ENCODE assay signal across 8 cellular contexts in the genomic region with DNA sequence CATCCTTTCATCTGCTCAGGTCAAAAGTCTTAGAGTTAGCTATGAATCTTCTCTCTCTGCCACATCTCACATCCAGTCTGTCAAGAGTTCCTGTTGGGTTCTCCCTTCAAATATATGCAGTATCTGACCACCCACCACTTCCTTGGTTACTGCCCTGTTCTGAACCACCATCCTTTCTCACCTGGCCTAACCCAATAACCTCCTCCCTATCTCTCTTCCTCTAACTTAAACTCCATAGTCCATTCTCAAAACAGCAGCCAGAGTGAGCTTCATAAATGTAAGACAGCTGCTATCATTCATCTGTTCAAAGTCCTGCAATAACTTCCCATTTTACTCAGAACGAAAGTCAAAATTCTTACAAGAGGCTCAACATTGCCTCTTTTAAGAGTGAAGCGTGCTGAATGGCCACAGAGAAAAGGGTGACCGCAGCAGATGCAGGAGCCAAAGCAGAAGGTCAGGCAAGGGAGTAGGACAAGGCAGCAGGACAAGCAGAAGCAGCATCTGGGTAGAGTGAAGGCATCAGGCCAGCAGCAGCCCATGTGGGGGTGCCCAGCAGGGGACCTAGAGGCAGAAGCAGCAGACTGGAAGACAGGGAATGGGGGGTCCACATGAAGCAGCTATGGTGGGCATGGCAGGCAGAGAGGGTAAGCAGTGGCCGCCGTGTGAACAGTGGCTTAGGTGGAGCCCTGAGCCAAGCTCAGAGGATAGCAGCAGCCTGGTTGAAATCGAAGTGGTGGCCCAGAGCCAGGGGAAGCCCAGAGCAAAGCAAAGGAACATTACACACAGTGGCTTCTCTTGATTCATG. TPM values are rescaled to one million over a fixed set of nuclear protein-coding genes. Genes with fewer than 3 reads are reported as not detected.
DNase-seq lines count a peak whose midpoint lies in the region; ATAC-seq and TF ChIP-seq lines count a peak whose summit lies in the region.

No MANE protein-coding gene starts in this region.

- H3K27me3 ChIP-seq in psoas muscle (ENCODE audit: insufficient read depth in 3 of 3, low read length in 2 of 3) = no peaks in the 10 kb centered on the region

- peak; percentile 65 for DNase-seq in activated CD8-positive, alpha-beta memory T cell treated with anti-CD3 and anti-CD28 coated beads, Interleukin-2, amount 10 ng/mL, durations not matched to agents 7 days and 5 days
- no peak for DNase-seq in activated CD8-positive, alpha-beta memory T cell treated with anti-CD3 and anti-CD28 coated beads, Interleukin-2, amount 50 U/mL, for 48 hours
- peak in 8 of 34 experiments; percentile 2 to 34 (median 8) for DNase-seq in T-cell
- peak; percentile 18 to 48 for DNase-seq in psoas muscle
- DNase-seq in iPS-NIHi11 (ENCODE audit: low spot score) = no peak
- no peak for DNase-seq in NCI-H2196 treated with DMSO at 0.1 percent for 48 hours (lab: John Stamatoyannopoulos, UW; ENCODE audit: unreplicated experiment)
- no peak for DNase-seq in NCI-H748 treated with DMSO at 0.1 percent for 48 hours (lab: John Stamatoyannopoulos, UW)

- H3K4me1 Mint-ChIP-seq in activated CD8-positive, alpha-beta memory T cell treated with anti-CD3 and anti-CD28 coated beads, Interleukin-2, amount 10 ng/mL, durations not matched to agents 7 days and 5 days = peaks cover 9% of the 10 kb centered on the region
- peaks cover 0 to 21% (median 10%) of the 10 kb centered on the region in 3 donors for H3K4me1 Mint-ChIP-seq in T-cell

- no peaks in the 10 kb centered on the region for H3K4me1 ChIP-seq in psoas muscle

- CTCF ChIA-PET in activated CD8-positive, alpha-beta memory T cell treated with anti-CD3 and anti-CD28 coated beads, Interleukin-2, amount 10 ng/mL, durations not matched to agents 7 days and 5 days (lab: Charles Lee) = interaction anchor here (0.6 to 1.5 kb wide), 3 partner anchors 12 to 24 kb away, joined by 3 to 7 read pairs (median 4); no protein-coding TSS in a partner anchor
- CTCF ChIA-PET in T-cell (lab: Charles Lee) = interaction anchor here (0.8 to 1.1 kb wide), 2 partner anchors 26 to 34 kb away, joined by 3 to 4 read pairs; no protein-coding TSS in a partner anchor

- H3K4me3 ChIP-seq in psoas muscle = no peak overlapping the region

- H3K27me3 Mint-ChIP-seq in activated CD8-positive, alpha-beta memory T cell treated with anti-CD3 and anti-CD28 coated beads, Interleukin-2, amount 10 ng/mL, durations not matched to agents 7 days and 5 days = no peaks in the 10 kb centered on the region
- no peaks in the 10 kb centered on the region for H3K27me3 Mint-ChIP-seq in T-cell

- H3K36me3 ChIP-seq in psoas muscle (ENCODE audit: insufficient read depth in 1 of 2, low read depth in 1 of 2) = no peaks in the 10 kb centered on the region

- intact Hi-C loops in psoas muscle (cut with DNase I) = no loop called here

- no peaks in the 10 kb centered on the region for H3K9me3 Mint-ChIP-seq in activated CD8-positive, alpha-beta memory T cell treated with anti-CD3 and anti-CD28 coated beads, Interleukin-2, amount 10 ng/mL, durations not matched to agents 7 days and 5 days (ENCODE audit: low read depth)
- no peaks in the 10 kb centered on the region for H3K9me3 Mint-ChIP-seq in T-cell

- H3K9me3 ChIP-seq in psoas muscle = no peaks in the 10 kb centered on the region

- WGBS in psoas muscle, 3 donors = 57 to 71% (median 66%) methylated on average over 6 of the region's 6 CpGs

- H3K4me3 Mint-ChIP-seq in activated CD8-positive, alpha-beta memory T cell treated with anti-CD3 and anti-CD28 coated beads, Interleukin-2, amount 10 ng/mL, durations not matched to agents 7 days and 5 days = no peak overlapping the region
- no peak overlapping the region for H3K4me3 Mint-ChIP-seq in T-cell

- no peak overlapping the region for H3K27ac ChIP-seq in psoas muscle

- H3K27ac Mint-ChIP-seq in activated CD8-positive, alpha-beta memory T cell treated with anti-CD3 and anti-CD28 coated beads, Interleukin-2, amount 10 ng/mL, durations not matched to agents 7 days and 5 days = no peak overlapping the region
- no peak overlapping the region for H3K27ac Mint-ChIP-seq in T-cell

- peak; percentile 82 for ATAC-seq in activated CD8-positive, alpha-beta memory T cell treated with anti-CD3 and anti-CD28 coated beads, Interleukin-2, amount 10 ng/mL, durations not matched to agents 7 days and 5 days
- ATAC-seq in HG02973 (IDR thresholded peaks at IDR 0.05; ENCODE audit: unreplicated experiment) (peak; percentile 78), T-cell (replicated peaks in 1 of 4) (peak; percentile 45 to 74 (median 60)), psoas muscle (no peak)

- TF ChIP-seq CTCF in psoas muscle (IDR thresholded peaks at IDR 0.05) = no peak

- peaks cover 6% of the 10 kb centered on the region for H3K36me3 Mint-ChIP-seq in activated CD8-positive, alpha-beta memory T cell treated with anti-CD3 and anti-CD28 coated beads, Interleukin-2, amount 10 ng/mL, durations not matched to agents 7 days and 5 days
- peaks cover 5% of the 10 kb centered on the region for H3K36me3 Mint-ChIP-seq in T-cell

- POLR2A ChIA-PET in T-cell (lab: Charles Lee) = interaction anchor here (0.6 to 1.0 kb wide), 3 partner anchors 15 to 34 kb away, joined by 3 to 5 read pairs (median 4); no protein-coding TSS in a partner anchor

RNA-seq across cellular contexts. Expression of a gene that starts 39.3 kb away (rescaled TPM):
- total RNA-seq in activated CD8-positive, alpha-beta memory T cell treated with anti-CD3 and anti-CD28 coated beads, Interleukin-2, amount 10 ng/mL, durations not matched to agents 7 days and 5 days = 100 to 1,000 TPM; 118 to 149 TPM
- total RNA-seq in T-cell = 100 to 1,000 TPM; 229 to 259 (median 238) TPM
- 10 to 100 TPM in 3 of 4 donors, 1 to 10 TPM in 1; 8.5 to 11.9 (median 10.5) TPM for total RNA-seq in psoas muscle
- 10 to 100 TPM in 1 of 3 donors, 1 to 10 TPM in 2; 8.9 to 39.2 (median 9.6) TPM for polyA plus RNA-seq in psoas muscle

RNA-seq across cellular contexts. Expression of a gene that starts 53.8 kb away (rescaled TPM):
- total RNA-seq in activated CD8-positive, alpha-beta memory T cell treated with anti-CD3 and anti-CD28 coated beads, Interleukin-2, amount 10 ng/mL, durations not matched to agents 7 days and 5 days = 10 to 100 TPM; 12.2 to 15.4 TPM
- 10 to 100 TPM in 3 of 5 donors, 1 to 10 TPM in 2; 7.5 to 17.0 (median 12.9) TPM for total RNA-seq in T-cell
- 10 to 100 TPM; 21.4 to 31.0 (median 26.1) TPM for total RNA-seq in psoas muscle
- polyA plus RNA-seq in psoas muscle = 10 to 100 TPM; 11.3 to 28.5 (median 12.5) TPM

RNA-seq across cellular contexts. Expression of a gene that starts 59.5 kb away (rescaled TPM):
- total RNA-seq in activated CD8-positive, alpha-beta memory T cell treated with anti-CD3 and anti-CD28 coated beads, Interleukin-2, amount 10 ng/mL, durations not matched to agents 7 days and 5 days = 100 to 1,000 TPM; 261 to 288 TPM
- total RNA-seq in T-cell (100 to 1,000 TPM; 204 to 240 (median 238) TPM), psoas muscle (100 to 1,000 TPM; 205 to 331 (median 236) TPM)
- polyA plus RNA-seq in psoas muscle = 100 to 1,000 TPM; 280 to 441 (median 388) TPM

Comparison
In these comparisons a context has a peak if more than half of its experiments do, and no peak if none do; other contexts are left out.
1. DNase-seq: peak in activated CD8-positive, alpha-beta memory T cell treated with anti-CD3 and anti-CD28 coated beads, Interleukin-2, amount 10 ng/mL, durations not matched to agents 7 days and 5 days (single experiment) and psoas muscle (2 of 2); none in activated CD8-positive, alpha-beta memory T cell treated with anti-CD3 and anti-CD28 coated beads, Interleukin-2, amount 50 U/mL, for 48 hours (single experiment), iPS-NIHi11 (single experiment), NCI-H2196 treated with DMSO at 0.1 percent for 48 hours (single experiment) and NCI-H748 treated with DMSO at 0.1 percent for 48 hours (single experiment).
2. ATAC-seq: peak in activated CD8-positive, alpha-beta memory T cell treated with anti-CD3 and anti-CD28 coated beads, Interleukin-2, amount 10 ng/mL, durations not matched to agents 7 days and 5 days (single experiment), HG02973 (single experiment) and T-cell (4 of 4); none in psoas muscle (0 of 4).
3. RNA of a gene that starts 39.3 kb away (total RNA-seq): 229 to 259 TPM in T-cell and 118 to 149 TPM in activated CD8-positive, alpha-beta memory T cell treated with anti-CD3 and anti-CD28 coated beads, Interleukin-2, amount 10 ng/mL, durations not matched to agents 7 days and 5 days; 8.5 to 11.9 TPM in psoas muscle; every median in the first group is over 4 times any median in the second.